In genomic region chr19:53466726-53467125, GRCh38 we compare ENCODE assay signal across 1 cellular context.
A peak's percentile ranks its signal among the peaks of the same experiment; 100 is the strongest.
TF ChIP-seq lines count a peak whose summit lies in the region.

No MANE protein-coding gene starts in this region.

TF ChIP-seq in HepG2, 621 proteins besides CTCF, POLR2A, EP300 and RAD21 (continued from another document):
- TF ChIP-seq ZNF609 (CRISPR knock-in tag; IDR thresholded peaks at IDR 0.05; ENCODE audit: borderline replicate concordance), result no peak
- TF ChIP-seq ZNF276 (CRISPR knock-in tag; IDR thresholded peaks at IDR 0.05; ENCODE audit: low read depth), result no peak
- TF ChIP-seq STAG1 (CRISPR knock-in tag; IDR thresholded peaks at IDR 0.05), result 0 out of 2 replicates have a peak, but pooled peaks have one; percentile 13
- TF ChIP-seq RXRA (CRISPR knock-in tag; IDR thresholded peaks at IDR 0.05), result no peak
- no peak for TF ChIP-seq YEATS4 (CRISPR knock-in tag; IDR thresholded peaks at IDR 0.05; ENCODE audit: borderline replicate concordance)
- TF ChIP-seq ZKSCAN5 (CRISPR knock-in tag; IDR thresholded peaks at IDR 0.05), result no peak
- no peak for TF ChIP-seq ZNF788 (CRISPR knock-in tag; IDR thresholded peaks at IDR 0.05; ENCODE audit: borderline replicate concordance)
- TF ChIP-seq HOXA7 (CRISPR knock-in tag; IDR thresholded peaks at IDR 0.05), result no peak
- TF ChIP-seq NFKB2 (CRISPR knock-in tag; IDR thresholded peaks at IDR 0.05; ENCODE audit: borderline replicate concordance), result no peak
- no peak for TF ChIP-seq JARID2 (CRISPR knock-in tag; IDR thresholded peaks at IDR 0.05; ENCODE audit: insufficient replicate concordance)
- TF ChIP-seq CHCHD3 (CRISPR knock-in tag; IDR thresholded peaks at IDR 0.05), result no peak
- no peak for TF ChIP-seq ATF6 (CRISPR knock-in tag; conservative IDR thresholded peaks at IDR 0.05)
- 0 out of 4 replicates have a peak, but pooled peaks have one; percentile 13 to 22 for TF ChIP-seq HMGXB4 (CRISPR knock-in tag; IDR thresholded peaks at IDR 0.05; ENCODE audit: borderline replicate concordance in 1 of 2, low read depth in 1 of 2)
- TF ChIP-seq ETV6 (CRISPR knock-in tag; conservative IDR thresholded peaks at IDR 0.05), result no peak
- no peak for TF ChIP-seq JDP2 (CRISPR knock-in tag; IDR thresholded peaks at IDR 0.05; ENCODE audit: borderline replicate concordance)
- TF ChIP-seq RNF2 (conservative IDR thresholded peaks at IDR 0.05; ENCODE audit: low read depth), result no peak
- 0 out of 2 replicates have a peak, but pooled peaks have one; percentile 16 for TF ChIP-seq ZBTB33 (CRISPR knock-in tag; IDR thresholded peaks at IDR 0.05)
- TF ChIP-seq BORCS8-MEF2B (CRISPR knock-in tag; IDR thresholded peaks at IDR 0.05), result no peak
- no peak for TF ChIP-seq EZH2 (conservative IDR thresholded peaks at IDR 0.05; ENCODE audit: low read depth, low read length)
- TF ChIP-seq ZBTB10 (CRISPR knock-in tag; IDR thresholded peaks at IDR 0.05; ENCODE audit: borderline replicate concordance), result no peak
- TF ChIP-seq FUBP1 (CRISPR knock-in tag; IDR thresholded peaks at IDR 0.05; ENCODE audit: borderline replicate concordance), result no peak
- no peak for TF ChIP-seq ZNF557 (CRISPR knock-in tag; IDR thresholded peaks at IDR 0.05)
- TF ChIP-seq KAT8 (CRISPR knock-in tag; IDR thresholded peaks at IDR 0.05), result 0 out of 2 replicates have a peak, but pooled peaks have one; percentile 9
- TF ChIP-seq IRF1 (CRISPR knock-in tag; IDR thresholded peaks at IDR 0.05; ENCODE audit: low read depth), result no peak
- no peak for TF ChIP-seq ZNF136 (CRISPR knock-in tag; IDR thresholded peaks at IDR 0.05; ENCODE audit: low read depth)
